In the genomic region with DNA sequence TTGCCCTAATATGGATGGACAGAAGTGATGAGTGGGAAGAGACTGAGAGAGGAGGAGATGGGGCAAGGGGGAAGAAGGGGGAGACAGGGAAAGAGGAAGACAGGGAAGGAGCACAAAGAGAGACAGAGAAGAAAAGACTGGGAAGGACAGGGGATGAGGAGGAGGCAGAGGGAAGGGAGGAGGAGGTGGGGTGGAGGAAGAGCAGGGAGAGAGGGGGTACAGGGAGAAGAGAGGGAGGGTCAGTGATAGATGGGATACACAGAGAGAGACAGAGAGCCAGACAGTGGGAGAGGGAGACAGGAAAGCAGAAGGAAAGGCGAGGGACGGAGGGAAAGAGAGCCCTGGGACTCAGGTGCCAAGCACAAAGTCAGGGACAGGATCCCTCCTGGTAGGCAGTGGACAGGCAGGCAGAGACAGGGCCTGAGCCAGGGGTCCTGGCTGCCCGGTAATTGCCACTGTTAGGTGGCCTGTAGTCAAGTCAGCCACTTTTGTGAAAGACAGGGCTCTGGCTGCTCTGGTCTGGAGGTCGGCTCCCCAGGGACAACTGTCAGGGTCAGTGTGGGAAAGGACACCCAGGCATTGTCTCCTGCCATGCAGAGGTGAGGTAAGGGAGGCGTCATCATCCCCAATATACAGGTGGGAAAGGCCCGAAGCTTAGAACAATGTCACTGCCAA, we compare ENCODE assay signal across 1 cellular context.
TF ChIP-seq lines count a peak whose summit lies in the region.

No MANE protein-coding gene starts in this region.

TF ChIP-seq in HepG2, 621 proteins besides CTCF, POLR2A, EP300 and RAD21:
- TF ChIP-seq EEA1 (CRISPR knock-in tag; IDR thresholded peaks at IDR 0.05; ENCODE audit: borderline replicate concordance): no peak
- TF ChIP-seq, protein P1, sequence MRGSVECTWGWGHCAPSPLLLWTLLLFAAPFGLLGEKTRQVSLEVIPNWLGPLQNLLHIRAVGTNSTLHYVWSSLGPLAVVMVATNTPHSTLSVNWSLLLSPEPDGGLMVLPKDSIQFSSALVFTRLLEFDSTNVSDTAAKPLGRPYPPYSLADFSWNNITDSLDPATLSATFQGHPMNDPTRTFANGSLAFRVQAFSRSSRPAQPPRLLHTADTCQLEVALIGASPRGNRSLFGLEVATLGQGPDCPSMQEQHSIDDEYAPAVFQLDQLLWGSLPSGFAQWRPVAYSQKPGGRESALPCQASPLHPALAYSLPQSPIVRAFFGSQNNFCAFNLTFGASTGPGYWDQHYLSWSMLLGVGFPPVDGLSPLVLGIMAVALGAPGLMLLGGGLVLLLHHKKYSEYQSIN (CRISPR knock-in tag; IDR thresholded peaks at IDR 0.05; ENCODE audit: borderline replicate concordance): no peak
- no peak for TF ChIP-seq ZNF501 (CRISPR knock-in tag; IDR thresholded peaks at IDR 0.05)
- TF ChIP-seq ZFP62 (CRISPR knock-in tag; IDR thresholded peaks at IDR 0.05): no peak
- TF ChIP-seq ZNF503 (CRISPR knock-in tag; IDR thresholded peaks at IDR 0.05): no peak
- no peak for TF ChIP-seq ZMYM4 (CRISPR knock-in tag; IDR thresholded peaks at IDR 0.05)
- TF ChIP-seq ZSCAN29 (CRISPR knock-in tag; conservative IDR thresholded peaks at IDR 0.05): no peak
- no peak for TF ChIP-seq SMARCC2 (IDR thresholded peaks at IDR 0.05)
- no peak for TF ChIP-seq PAF1 (CRISPR knock-in tag; IDR thresholded peaks at IDR 0.05)
- TF ChIP-seq RNF219 (CRISPR knock-in tag; IDR thresholded peaks at IDR 0.05): no peak
- TF ChIP-seq HNRNPK (IDR thresholded peaks at IDR 0.05; ENCODE audit: low read depth, low read length, poor library complexity, severe bottlenecking): no peak
- TF ChIP-seq YEATS2 (CRISPR knock-in tag; IDR thresholded peaks at IDR 0.05; ENCODE audit: borderline replicate concordance): no peak
- TF ChIP-seq, protein P2, sequence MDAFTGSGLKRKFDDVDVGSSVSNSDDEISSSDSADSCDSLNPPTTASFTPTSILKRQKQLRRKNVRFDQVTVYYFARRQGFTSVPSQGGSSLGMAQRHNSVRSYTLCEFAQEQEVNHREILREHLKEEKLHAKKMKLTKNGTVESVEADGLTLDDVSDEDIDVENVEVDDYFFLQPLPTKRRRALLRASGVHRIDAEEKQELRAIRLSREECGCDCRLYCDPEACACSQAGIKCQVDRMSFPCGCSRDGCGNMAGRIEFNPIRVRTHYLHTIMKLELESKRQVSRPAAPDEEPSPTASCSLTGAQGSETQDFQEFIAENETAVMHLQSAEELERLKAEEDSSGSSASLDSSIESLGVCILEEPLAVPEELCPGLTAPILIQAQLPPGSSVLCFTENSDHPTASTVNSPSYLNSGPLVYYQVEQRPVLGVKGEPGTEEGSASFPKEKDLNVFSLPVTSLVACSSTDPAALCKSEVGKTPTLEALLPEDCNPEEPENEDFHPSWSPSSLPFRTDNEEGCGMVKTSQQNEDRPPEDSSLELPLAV (CRISPR knock-in tag; conservative IDR thresholded peaks at IDR 0.05; ENCODE audit: low read depth): no peak
- TF ChIP-seq, protein P3, sequence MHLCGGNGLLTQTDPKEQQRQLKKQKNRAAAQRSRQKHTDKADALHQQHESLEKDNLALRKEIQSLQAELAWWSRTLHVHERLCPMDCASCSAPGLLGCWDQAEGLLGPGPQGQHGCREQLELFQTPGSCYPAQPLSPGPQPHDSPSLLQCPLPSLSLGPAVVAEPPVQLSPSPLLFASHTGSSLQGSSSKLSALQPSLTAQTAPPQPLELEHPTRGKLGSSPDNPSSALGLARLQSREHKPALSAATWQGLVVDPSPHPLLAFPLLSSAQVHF (CRISPR knock-in tag; IDR thresholded peaks at IDR 0.05): no peak
- TF ChIP-seq IRX3 (CRISPR knock-in tag; IDR thresholded peaks at IDR 0.05; ENCODE audit: borderline replicate concordance, low read depth): no peak
- TF ChIP-seq ZBTB33 (CRISPR knock-in tag; IDR thresholded peaks at IDR 0.05): no peak
